ENCODE assay signal across 19 cellular contexts in genomic region chr9:72675586-72675985, GRCh38.
DNase-seq lines count a peak whose midpoint lies in the region; ATAC-seq, FAIRE-seq and TF ChIP-seq lines count a peak whose summit lies in the region.
"Had no signal": no experiment of that assay in that cellular context is flagged by ENCODE, and none has a peak within 500 bp of the region (broad histone marks: within the 10 kb centered on the region; RNA-seq: fewer than 3 reads in every experiment).

No MANE protein-coding gene starts in this region.

- no peak overlapping the region for H3K4me3 Mint-ChIP-seq in brain
- no peak overlapping the region for H3K4me3 Mint-ChIP-seq in activated naive CD8-positive, alpha-beta T cell treated with anti-CD3 and anti-CD28 coated beads for 36 hours
- H3K4me3 Mint-ChIP-seq in activated naive CD4-positive, alpha-beta T cell treated with anti-CD3 and anti-CD28 coated beads, Interleukin-2, amount 10 ng/mL, durations not matched to agents 7 days and 5 days, result no peak overlapping the region
- no peak overlapping the region for H3K4me3 Mint-ChIP-seq in activated CD8-positive, alpha-beta T cell treated with anti-CD3 and anti-CD28 coated beads for 36 hours

- intact Hi-C loops in activated CD8-positive, alpha-beta T cell treated with anti-CD3 and anti-CD28 coated beads for 36 hours (cut with micrococcal nuclease), result no loop called here

- no peak overlapping the region for H3K4me3 ChIP-seq in kidney epithelial cell (ENCODE audit: low read depth, low read length)
- H3K4me3 ChIP-seq: thyroid gland had no signal

- no peaks in the 10 kb centered on the region for H3K36me3 Mint-ChIP-seq in brain
- no peaks in the 10 kb centered on the region for H3K36me3 Mint-ChIP-seq in activated naive CD8-positive, alpha-beta T cell treated with anti-CD3 and anti-CD28 coated beads for 36 hours
- no peaks in the 10 kb centered on the region for H3K36me3 Mint-ChIP-seq in activated naive CD4-positive, alpha-beta T cell treated with anti-CD3 and anti-CD28 coated beads, Interleukin-2, amount 10 ng/mL, durations not matched to agents 7 days and 5 days
- no peaks in the 10 kb centered on the region for H3K36me3 Mint-ChIP-seq in activated CD8-positive, alpha-beta T cell treated with anti-CD3 and anti-CD28 coated beads for 36 hours (ENCODE audit: low read depth)

- CTCF ChIA-PET in activated naive CD4-positive, alpha-beta T cell treated with anti-CD3 and anti-CD28 coated beads, Interleukin-2, amount 10 ng/mL, durations not matched to agents 7 days and 5 days (lab: Charles Lee), result interaction anchor here (1.2 kb wide), 1 partner anchor 10 kb away, joined by 3 read pairs; no protein-coding TSS in a partner anchor
- CTCF ChIA-PET in activated CD8-positive, alpha-beta T cell treated with anti-CD3 and anti-CD28 coated beads for 36 hours (lab: Charles Lee), result no interaction called here

- peak; percentile 40 for DNase-seq in AG20443 (ENCODE audit: low spot score)
- peak; percentile 74 for DNase-seq in NCI-H1105 treated with DMSO at 0.1 percent for 48 hours (lab: John Stamatoyannopoulos, UW)
- peak; percentile 37 for DNase-seq in kidney epithelial cell (ENCODE audit: low read depth)
- no peak for DNase-seq in activated naive CD8-positive, alpha-beta T cell treated with anti-CD3 and anti-CD28 coated beads for 36 hours
- no peak for DNase-seq in urothelium cell line (ENCODE audit: low spot score)
- DNase-seq in activated naive CD4-positive, alpha-beta T cell treated with anti-CD3 and anti-CD28 coated beads, Interleukin-2, amount 10 ng/mL, durations not matched to agents 7 days and 5 days, result no peak
- no peak for DNase-seq in activated CD8-positive, alpha-beta T cell treated with anti-CD3 and anti-CD28 coated beads for 36 hours
- DNase-seq: activated CD4-positive, alpha-beta T cell treated with anti-CD3 and anti-CD28 coated beads, Interleukin-2, amount 50 U/mL, for 48 hours; activated naive CD4-positive, alpha-beta T cell treated with Interleukin-2 at 50 U/mL for 16 hours; central memory CD4-positive, alpha-beta T cell; DMS79; NCI-H1092 treated with DMSO at 0.1 percent for 48 hours; NCI-H524; T1000; thyroid gland had no signal

- H3K4me1 Mint-ChIP-seq in brain, result peaks cover 51% of the 10 kb centered on the region
- no peaks in the 10 kb centered on the region for H3K4me1 Mint-ChIP-seq in activated naive CD8-positive, alpha-beta T cell treated with anti-CD3 and anti-CD28 coated beads for 36 hours
- H3K4me1 Mint-ChIP-seq in activated naive CD4-positive, alpha-beta T cell treated with anti-CD3 and anti-CD28 coated beads, Interleukin-2, amount 10 ng/mL, durations not matched to agents 7 days and 5 days, result no peaks in the 10 kb centered on the region
- no peaks in the 10 kb centered on the region for H3K4me1 Mint-ChIP-seq in activated CD8-positive, alpha-beta T cell treated with anti-CD3 and anti-CD28 coated beads for 36 hours (ENCODE audit: low read depth)

- no peak for ATAC-seq in activated CD8-positive, alpha-beta T cell treated with anti-CD3 and anti-CD28 coated beads for 36 hours
- ATAC-seq: Right ventricle myocardium inferior had no signal

- H3K27me3 Mint-ChIP-seq in brain, result peaks cover 3% of the 10 kb centered on the region
- H3K27me3 Mint-ChIP-seq in activated naive CD8-positive, alpha-beta T cell treated with anti-CD3 and anti-CD28 coated beads for 36 hours, result peaks cover 1% of the 10 kb centered on the region
- no peaks in the 10 kb centered on the region for H3K27me3 Mint-ChIP-seq in activated naive CD4-positive, alpha-beta T cell treated with anti-CD3 and anti-CD28 coated beads, Interleukin-2, amount 10 ng/mL, durations not matched to agents 7 days and 5 days
- no peaks in the 10 kb centered on the region for H3K27me3 Mint-ChIP-seq in activated CD8-positive, alpha-beta T cell treated with anti-CD3 and anti-CD28 coated beads for 36 hours

- peak overlapping the region in 3 of 5 experiments; percentile 2 to 47 (median 8) for H3K27ac Mint-ChIP-seq in brain
- no peak overlapping the region for H3K27ac Mint-ChIP-seq in activated naive CD8-positive, alpha-beta T cell treated with anti-CD3 and anti-CD28 coated beads for 36 hours
- no peak overlapping the region for H3K27ac Mint-ChIP-seq in activated naive CD4-positive, alpha-beta T cell treated with anti-CD3 and anti-CD28 coated beads, Interleukin-2, amount 10 ng/mL, durations not matched to agents 7 days and 5 days
- no peak overlapping the region for H3K27ac Mint-ChIP-seq in activated CD8-positive, alpha-beta T cell treated with anti-CD3 and anti-CD28 coated beads for 36 hours

- POLR2A ChIA-PET in activated CD8-positive, alpha-beta T cell treated with anti-CD3 and anti-CD28 coated beads for 36 hours (lab: Charles Lee), result no interaction called here

- H3K9me3 Mint-ChIP-seq in brain, result peaks cover 0 to 11% (median 3%) of the 10 kb centered on the region in 5 experiments
- no peaks in the 10 kb centered on the region for H3K9me3 Mint-ChIP-seq in activated naive CD8-positive, alpha-beta T cell treated with anti-CD3 and anti-CD28 coated beads for 36 hours
- H3K9me3 Mint-ChIP-seq in activated naive CD4-positive, alpha-beta T cell treated with anti-CD3 and anti-CD28 coated beads, Interleukin-2, amount 10 ng/mL, durations not matched to agents 7 days and 5 days, result no peaks in the 10 kb centered on the region
- H3K9me3 Mint-ChIP-seq in activated CD8-positive, alpha-beta T cell treated with anti-CD3 and anti-CD28 coated beads for 36 hours, result no peaks in the 10 kb centered on the region

- H3K27me3 ChIP-seq in kidney epithelial cell (ENCODE audit: control insufficient read depth, insufficient read depth, low read length), result no peaks in the 10 kb centered on the region
- H3K27me3 ChIP-seq: thyroid gland had no signal

- no peak for TF ChIP-seq CTCF in brain (conservative IDR thresholded peaks at IDR 0.05)
- no peak for TF ChIP-seq CTCF in kidney epithelial cell (IDR thresholded peaks at IDR 0.05; ENCODE audit: insufficient read depth, low read length, poor library complexity, severe bottlenecking)
- no peak for TF ChIP-seq CTCF in activated CD8-positive, alpha-beta T cell treated with anti-CD3 and anti-CD28 coated beads for 36 hours (IDR thresholded peaks at IDR 0.05)

- FAIRE-seq in urothelium cell line (lab: Jason Lieb, UNC), result no peak
- FAIRE-seq: endothelial cell of umbilical vein, GM19239 had no signal

- no peaks in the 10 kb centered on the region for H3K36me3 ChIP-seq in kidney epithelial cell (ENCODE audit: control insufficient read depth, insufficient read depth, low read length)
- H3K36me3 ChIP-seq: thyroid gland had no signal

Comparison
In these comparisons a context has a peak if more than half of its experiments do, and no peak if none do; other contexts are left out.
1. DNase-seq: peak in AG20443 (single experiment), NCI-H1105 treated with DMSO at 0.1 percent for 48 hours (single experiment) and kidney epithelial cell (single experiment); none in activated naive CD8-positive, alpha-beta T cell treated with anti-CD3 and anti-CD28 coated beads for 36 hours (single experiment), urothelium cell line (single experiment), activated naive CD4-positive, alpha-beta T cell treated with anti-CD3 and anti-CD28 coated beads, Interleukin-2, amount 10 ng/mL, durations not matched to agents 7 days and 5 days (single experiment) and activated CD8-positive, alpha-beta T cell treated with anti-CD3 and anti-CD28 coated beads for 36 hours (single experiment).
2. H3K27ac Mint-ChIP-seq: peak in brain (3 of 5); none in activated naive CD8-positive, alpha-beta T cell treated with anti-CD3 and anti-CD28 coated beads for 36 hours (single experiment), activated naive CD4-positive, alpha-beta T cell treated with anti-CD3 and anti-CD28 coated beads, Interleukin-2, amount 10 ng/mL, durations not matched to agents 7 days and 5 days (single experiment) and activated CD8-positive, alpha-beta T cell treated with anti-CD3 and anti-CD28 coated beads for 36 hours (single experiment).